ENCODE assay signal across 12 cellular contexts in the genomic region with DNA sequence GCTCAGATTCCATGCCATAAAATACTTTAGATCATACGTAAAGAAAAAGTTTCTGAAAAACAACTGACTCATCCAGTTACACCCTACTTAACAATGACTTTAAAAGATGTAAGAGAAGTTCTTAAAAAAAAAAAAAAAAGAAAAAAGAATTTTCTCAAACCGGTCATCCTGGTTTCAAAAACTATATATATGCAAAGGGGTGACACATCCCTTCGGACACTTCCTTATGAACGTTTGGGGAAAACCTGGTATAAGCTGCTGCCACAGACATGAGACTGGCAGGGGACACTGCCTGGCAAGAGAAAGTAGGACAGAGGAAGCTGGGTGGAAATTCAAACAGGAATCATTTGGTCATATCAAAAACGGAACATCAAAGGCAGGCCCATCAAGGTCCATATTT.
DNase-seq lines count a peak whose midpoint lies in the region; ATAC-seq and TF ChIP-seq lines count a peak whose summit lies in the region.
"Had no signal": no experiment of that assay in that cellular context is flagged by ENCODE, and none has a peak within 500 bp of the region (broad histone marks: within the 10 kb centered on the region; RNA-seq: fewer than 3 reads in every experiment).

No MANE protein-coding gene starts in this region.

- in situ Hi-C loops in brain microvascular endothelial cell (cut with HindIII; ENCODE audit: low pct_ligation_motif_present, low sequenced_read_pairs) = no loop called here

- DNase-seq in HCEC 1CT (peak; percentile 45), brain microvascular endothelial cell (peak; percentile 25), glomerular visceral epithelial cell (ENCODE audit: extremely low spot score) (peak; percentile 67), spleen (no peak), NCI-H146 treated with DMSO at 0.1 percent for 48 hours (lab: John Stamatoyannopoulos, UW; ENCODE audit: unreplicated experiment) (no peak), OCI-M2 (lab: John Stamatoyannopoulos, UW; ENCODE audit: unreplicated experiment) (no peak), body of pancreas (no peak)
- DNase-seq: activated CD8-positive, alpha-beta memory T cell treated with anti-CD3 and anti-CD28 coated beads for 24 hours; DND-41; islet precursor cell; NCI-H2171 treated with DMSO at 0.1 percent for 48 hours had no signal

- TF ChIP-seq POLR2A in spleen (IDR thresholded peaks at IDR 0.05) (no peak), body of pancreas (IDR thresholded peaks at IDR 0.05) (no peak)

- H3K9me3 ChIP-seq in subcutaneous abdominal adipose tissue (ENCODE audit: control insufficient read depth in 5 of 5, low read length in 5 of 5) (no peaks in the 10 kb centered on the region), spleen (peaks cover 0 to 3% (median 0%) of the 10 kb centered on the region in 8 donors), body of pancreas (no peaks in the 10 kb centered on the region)

- no peak for ATAC-seq in body of pancreas

- H3K27me3 ChIP-seq in brain microvascular endothelial cell (replicated peaks) = no peaks in the 10 kb centered on the region
- no peaks in the 10 kb centered on the region for H3K27me3 ChIP-seq in subcutaneous abdominal adipose tissue (ENCODE audit: control insufficient read depth in 5 of 5, insufficient read depth in 4 of 5, low read length in 5 of 5)
- no peaks in the 10 kb centered on the region for H3K27me3 ChIP-seq in spleen (replicated peaks in 1 of 7)
- no peaks in the 10 kb centered on the region for H3K27me3 ChIP-seq in body of pancreas

- H3K27ac ChIP-seq in brain microvascular endothelial cell = peak overlapping the region; percentile 69
- H3K27ac ChIP-seq in subcutaneous abdominal adipose tissue (ENCODE audit: low read depth, low read length) = peak overlapping the region; percentile 69
- H3K27ac ChIP-seq in spleen = no peak overlapping the region
- H3K27ac ChIP-seq in body of pancreas = no peak overlapping the region

- TF ChIP-seq CTCF in brain microvascular endothelial cell (IDR thresholded peaks at IDR 0.05; ENCODE audit: low read depth, low read length, missing control alignments) (no peak), spleen (IDR thresholded peaks at IDR 0.05 in 8 of 11, conservative IDR thresholded peaks at IDR 0.05 in 3 of 11) (no peak), body of pancreas (IDR thresholded peaks at IDR 0.05) (no peak)

- no peak overlapping the region for H3K4me3 ChIP-seq in brain microvascular endothelial cell (ENCODE audit: low read depth, low read length)
- no peak overlapping the region for H3K4me3 ChIP-seq in subcutaneous abdominal adipose tissue (ENCODE audit: low read depth in 1 of 5, low read length in 5 of 5)
- no peak overlapping the region for H3K4me3 ChIP-seq in spleen
- no peak overlapping the region for H3K4me3 ChIP-seq in body of pancreas

- peaks cover 6 to 62% (median 38%) of the 10 kb centered on the region in 5 donors for H3K4me1 ChIP-seq in subcutaneous abdominal adipose tissue (ENCODE audit: control insufficient read depth in 5 of 5, insufficient read depth in 5 of 5, low read length in 5 of 5)
- peaks cover 0 to 4% (median 0%) of the 10 kb centered on the region in 6 donors for H3K4me1 ChIP-seq in spleen
- H3K4me1 ChIP-seq in body of pancreas = no peaks in the 10 kb centered on the region

- WGBS in spleen, 5 donors = 26 to 58% (median 35%) methylated on average over 5 of the region's 5 CpGs
- WGBS in body of pancreas, 2 donors = 50% methylated on average over 5 of the region's 5 CpGs

- intact Hi-C loops in spleen (cut with DNase I; ENCODE audit: low total_unique reads) (no loop called here), body of pancreas (cut with DNase I) (no loop called here)

- peak overlapping the region in 1 of 5 donors; percentile 46 for H3K9ac ChIP-seq in subcutaneous abdominal adipose tissue (ENCODE audit: low read length in 5 of 5)

- no peaks in the 10 kb centered on the region for H3K36me3 ChIP-seq in brain microvascular endothelial cell (replicated peaks)
- H3K36me3 ChIP-seq in subcutaneous abdominal adipose tissue (ENCODE audit: control insufficient read depth in 5 of 5, insufficient read depth in 5 of 5, low read length in 5 of 5) = no peaks in the 10 kb centered on the region
- no peaks in the 10 kb centered on the region for H3K36me3 ChIP-seq in spleen
- H3K36me3 ChIP-seq in body of pancreas (replicated peaks in 1 of 2; ENCODE audit: insufficient read depth in 1 of 2, low read depth in 2 of 2) = no peaks in the 10 kb centered on the region

Comparison
In these comparisons a context has a peak if more than half of its experiments do, and no peak if none do; other contexts are left out.
1. DNase-seq: peak in HCEC 1CT (single experiment), brain microvascular endothelial cell (single experiment) and glomerular visceral epithelial cell (single experiment); none in spleen (single experiment), NCI-H146 treated with DMSO at 0.1 percent for 48 hours (single experiment), OCI-M2 (single experiment) and body of pancreas (0 of 4).
2. H3K27ac ChIP-seq: peak in brain microvascular endothelial cell (single experiment) and subcutaneous abdominal adipose tissue (single experiment); none in spleen (0 of 8) and body of pancreas (0 of 4).